14 cellular contexts compared by ENCODE assay signal in the genomic region with DNA sequence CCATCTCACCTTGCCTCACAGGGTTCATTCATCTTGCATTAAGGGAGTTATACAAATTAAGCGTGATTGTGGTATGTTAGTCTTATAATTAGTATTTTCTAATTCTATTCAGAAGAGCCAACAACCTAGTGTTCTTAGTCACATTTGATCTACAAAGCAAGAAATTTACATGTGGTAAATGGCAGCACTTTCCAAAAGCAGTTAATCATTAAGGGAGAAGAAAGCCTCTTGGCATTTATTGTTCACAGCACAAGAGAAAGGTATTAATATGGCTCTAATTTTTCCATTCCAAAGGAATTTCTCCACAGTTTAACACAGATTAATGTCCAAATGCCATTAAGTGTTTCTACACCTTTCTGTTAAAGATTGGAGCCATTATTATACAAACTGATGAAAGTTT.
DNase-seq lines count a peak whose midpoint lies in the region; ATAC-seq, FAIRE-seq and TF ChIP-seq lines count a peak whose summit lies in the region.
"Had no signal": no experiment of that assay in that cellular context is flagged by ENCODE, and none has a peak within 500 bp of the region (broad histone marks: within the 10 kb centered on the region; RNA-seq: fewer than 3 reads in every experiment).

No MANE protein-coding gene starts in this region.

- TF ChIP-seq POLR2A in GM12892 (IDR thresholded peaks at IDR 0.05; ENCODE audit: low read depth, low read length) = no peak

- FAIRE-seq in GM12892 (lab: Jason Lieb, UNC) = no peak
- FAIRE-seq: GM12878, H1 had no signal

- DNase-seq in left kidney (ENCODE audit: low read depth, low spot score) = peak; percentile 21
- DNase-seq in left cardiac atrium = no peak
- no peak for DNase-seq in central memory CD4-positive, alpha-beta T cell
- no peak for DNase-seq in GM12892 (ENCODE audit: insufficient read length)
- DNase-seq in stimulated activated CD4-positive, alpha-beta T cell treated with anti-CD3 and anti-CD28 coated beads, Interleukin-4, amount 100 ng/mL, for 24 hours = no peak
- DNase-seq: KBM-7, NCI-H1092, NCI-H226, NCI-H526 had no signal

- intact Hi-C loops in left cardiac atrium (cut with DNase I) = no loop called here

- ATAC-seq in GM18498 (IDR thresholded peaks at IDR 0.05; ENCODE audit: unreplicated experiment) = peak; percentile 61
- ATAC-seq in GM19043 (IDR thresholded peaks at IDR 0.05; ENCODE audit: low read depth, unreplicated experiment) = peak; percentile 48
- ATAC-seq in HG02981 (IDR thresholded peaks at IDR 0.05; ENCODE audit: unreplicated experiment) = peak; percentile 83
- ATAC-seq in left cardiac atrium = no peak
- ATAC-seq: GM12878 had no signal

Comparison
In these comparisons a context has a peak if more than half of its experiments do, and no peak if none do; other contexts are left out.
1. ATAC-seq: peak in GM18498 (single experiment), GM19043 (single experiment) and HG02981 (single experiment); none in left cardiac atrium (0 of 2).